In genomic region chr11:63508009-63508408, GRCh38 we compare ENCODE assay signal across 8 cellular contexts. TPM values are rescaled to one million over a fixed set of nuclear protein-coding genes. Genes with fewer than 3 reads are reported as not detected.
A peak's percentile ranks its signal among the peaks of the same experiment; 100 is the strongest.
DNase-seq lines count a peak whose midpoint lies in the region; ATAC-seq and TF ChIP-seq lines count a peak whose summit lies in the region.

No MANE protein-coding gene starts in this region.

- no peak overlapping the region for H3K27ac ChIP-seq in right lobe of liver

- ATAC-seq in right lobe of liver = peak; percentile 75 to 87 (median 82)
- ATAC-seq in HG02571 (IDR thresholded peaks at IDR 0.05; ENCODE audit: unreplicated experiment) = no peak
- ATAC-seq in HG03432 (IDR thresholded peaks at IDR 0.05; ENCODE audit: unreplicated experiment) = no peak

- no peak for TF ChIP-seq POLR2A in right lobe of liver (IDR thresholded peaks at IDR 0.05)

- no peaks in the 10 kb centered on the region for H3K9me3 ChIP-seq in right lobe of liver

- intact Hi-C loops in right lobe of liver (cut with DNase I) = no loop called here

- peaks cover 0 to 54% (median 13%) of the 10 kb centered on the region in 4 donors for H3K4me1 ChIP-seq in right lobe of liver

- in situ Hi-C loops in G401 (cut with HindIII; ENCODE audit: low sequenced_read_pairs) = no loop called here

- WGBS in right lobe of liver (ENCODE audit: insufficient coverage, low coverage, low lambda C conversion rate, missing lambda C conversion rate) = 40% methylated on average over 3 of the region's 3 CpGs

- peak; percentile 54 to 77 (median 66) for TF ChIP-seq CTCF in right lobe of liver (IDR thresholded peaks at IDR 0.05)

- H3K27me3 ChIP-seq in right lobe of liver = no peaks in the 10 kb centered on the region

- DNase-seq in G401 (ENCODE audit: low spot score) = peak; percentile 39
- peak; percentile 68 for DNase-seq in LHCN-M2 (ENCODE audit: low read depth)
- DNase-seq in amygdala (lab: John Stamatoyannopoulos, UW) = peak in 47 of 56 donors; percentile 21 to 84 (median 59)
- DNase-seq in right lobe of liver = peak; percentile 72 to 89 (median 83)
- no peak for DNase-seq in EL
- DNase-seq in NCI-H1105 (lab: John Stamatoyannopoulos, UW) = no peak

- no peak overlapping the region for H3K4me3 ChIP-seq in right lobe of liver

- H3K36me3 ChIP-seq in right lobe of liver = no peaks in the 10 kb centered on the region

RNA-seq across cellular contexts. Expression of gene LGALS12, which starts 2.1 kb away (rescaled TPM):
- total RNA-seq in G401 (2014; rRNA removed; shearing (Covaris generic)) = not detected in 2 replicates
- 0.51 TPM in 1 of 2 replicates, not detected in the other for total RNA-seq in LHCN-M2 (2014; rRNA removed)
- polyA plus RNA-seq in LHCN-M2 (2012) = not detected
- under 1 TPM in 1 of 6 experiments, not detected in 5; 0.15 TPM for total RNA-seq in right lobe of liver

RNA-seq across cellular contexts. Expression of gene PLAAT5, which starts 17.0 kb away (rescaled TPM):
- total RNA-seq in G401 (2014; rRNA removed; shearing (Covaris generic)) = not detected in 2 replicates
- not detected in 2 replicates for total RNA-seq in LHCN-M2 (2014; rRNA removed)
- not detected for polyA plus RNA-seq in LHCN-M2 (2012)
- total RNA-seq in right lobe of liver = not detected

RNA-seq across cellular contexts. Expression of gene PLAAT4, which starts 28.6 kb away (rescaled TPM):
- total RNA-seq in G401 (2014; rRNA removed; shearing (Covaris generic)) = not detected in 2 replicates
- 3.5 and 7.0 TPM in 2 replicates for total RNA-seq in LHCN-M2 (2014; rRNA removed)
- 7.8 TPM for polyA plus RNA-seq in LHCN-M2 (2012)
- total RNA-seq in right lobe of liver = 10 to 100 TPM; 15.9 to 56.8 (median 47.0) TPM

RNA-seq across cellular contexts. Expression of gene PLAAT2, which starts 55.2 kb away (rescaled TPM):
- total RNA-seq in G401 (2014; rRNA removed; shearing (Covaris generic)) = not detected in 2 replicates
- not detected in 2 replicates for total RNA-seq in LHCN-M2 (2014; rRNA removed)
- 0.17 TPM for polyA plus RNA-seq in LHCN-M2 (2012)
- total RNA-seq in right lobe of liver = 1 to 10 TPM in 2 of 6 experiments, under 1 TPM in 1, not detected in 3; 0.42 to 2.2 (median 1.1) TPM

Comparison
In these comparisons a context has a peak if more than half of its experiments do, and no peak if none do; other contexts are left out.
1. DNase-seq: peak in G401 (single experiment), LHCN-M2 (single experiment), amygdala (47 of 56) and right lobe of liver (3 of 3); none in EL (single experiment) and NCI-H1105 (single experiment).
2. ATAC-seq: peak in right lobe of liver (4 of 4); none in HG02571 (single experiment) and HG03432 (single experiment).